ENCODE assay signal across 13 cellular contexts in genomic region chr14:105015905-105016304, GRCh38. TPM values are rescaled to one million over a fixed set of nuclear protein-coding genes. Genes with fewer than 3 reads are reported as not detected.
DNase-seq lines count a peak whose midpoint lies in the region; TF ChIP-seq lines count a peak whose summit lies in the region.
"Had no signal": no experiment of that assay in that cellular context is flagged by ENCODE, and none has a peak within 500 bp of the region (broad histone marks: within the 10 kb centered on the region; RNA-seq: fewer than 3 reads in every experiment).

No MANE protein-coding gene starts in this region.

- H3K4me1 Mint-ChIP-seq in activated naive CD4-positive, alpha-beta T cell treated with anti-CD3 and anti-CD28 coated beads, Interleukin-2, amount 10 ng/mL, durations not matched to agents 7 days and 5 days: peaks cover 66% of the 10 kb centered on the region
- peaks cover 51% of the 10 kb centered on the region for H3K4me1 Mint-ChIP-seq in activated naive CD4-positive, alpha-beta T cell treated with anti-CD3 and anti-CD28 coated beads for 36 hours (ENCODE audit: low read depth)

- H3K27ac Mint-ChIP-seq in activated naive CD4-positive, alpha-beta T cell treated with anti-CD3 and anti-CD28 coated beads, Interleukin-2, amount 10 ng/mL, durations not matched to agents 7 days and 5 days: peak overlapping the region; percentile 83
- H3K27ac Mint-ChIP-seq in activated naive CD4-positive, alpha-beta T cell treated with anti-CD3 and anti-CD28 coated beads for 36 hours: no peak overlapping the region

- H3K27me3 Mint-ChIP-seq in activated naive CD4-positive, alpha-beta T cell treated with anti-CD3 and anti-CD28 coated beads, Interleukin-2, amount 10 ng/mL, durations not matched to agents 7 days and 5 days: no peaks in the 10 kb centered on the region
- no peaks in the 10 kb centered on the region for H3K27me3 Mint-ChIP-seq in activated naive CD4-positive, alpha-beta T cell treated with anti-CD3 and anti-CD28 coated beads for 36 hours (ENCODE audit: low read depth)

- WGBS in suprapubic skin: 56% methylated on average over 6 of the region's 6 CpGs

- peaks cover 95% of the 10 kb centered on the region for H3K36me3 ChIP-seq in OCI-LY7 (ENCODE audit: insufficient read depth, low read length)
- peaks cover 9% of the 10 kb centered on the region for H3K36me3 ChIP-seq in suprapubic skin
- H3K36me3 ChIP-seq: right atrium auricular region had no signal

- H2AFZ ChIP-seq in OCI-LY7 (ENCODE audit: low read length): no peak overlapping the region

- H3K36me3 Mint-ChIP-seq in activated naive CD4-positive, alpha-beta T cell treated with anti-CD3 and anti-CD28 coated beads, Interleukin-2, amount 10 ng/mL, durations not matched to agents 7 days and 5 days: peaks cover 55% of the 10 kb centered on the region
- peaks cover 50% of the 10 kb centered on the region for H3K36me3 Mint-ChIP-seq in activated naive CD4-positive, alpha-beta T cell treated with anti-CD3 and anti-CD28 coated beads for 36 hours (ENCODE audit: low read depth)

- BruUV-seq in OCI-LY7 (replicated peaks; lab: Mats Ljungman, UMichigan): no TSS peak

- peak overlapping the region; percentile 89 for H3K4me2 ChIP-seq in OCI-LY7 (ENCODE audit: low read length)

- no peak for TF ChIP-seq EP300 in suprapubic skin (IDR thresholded peaks at IDR 0.05)

- peaks cover 99% of the 10 kb centered on the region for H3K79me2 ChIP-seq in OCI-LY7 (ENCODE audit: insufficient read depth, low read depth, low read length)

- H3K9me3 ChIP-seq in OCI-LY7 (ENCODE audit: low read length): no peaks in the 10 kb centered on the region
- H3K9me3 ChIP-seq in suprapubic skin: no peaks in the 10 kb centered on the region
- H3K9me3 ChIP-seq: BE2C, right atrium auricular region, upper lobe of left lung had no signal

- CTCF ChIA-PET in activated naive CD4-positive, alpha-beta T cell treated with anti-CD3 and anti-CD28 coated beads, Interleukin-2, amount 10 ng/mL, durations not matched to agents 7 days and 5 days (lab: Charles Lee): interaction anchor here (1.1 kb wide), 1 partner anchor 22 kb away, joined by 3 read pairs; no protein-coding TSS in a partner anchor
- CTCF ChIA-PET in activated naive CD4-positive, alpha-beta T cell treated with anti-CD3 and anti-CD28 coated beads for 36 hours (lab: Charles Lee): interaction anchor here (1.2 kb wide), 1 partner anchor 41 kb away, joined by 3 read pairs; no protein-coding TSS in a partner anchor
- CTCF ChIA-PET in OCI-LY7 (lab: Charles Lee; ENCODE audit: unreplicated experiment): no interaction called here

- TF ChIP-seq CTCF in OCI-LY7 (conservative IDR thresholded peaks at IDR 0.05; ENCODE audit: low read length): no peak
- TF ChIP-seq CTCF in suprapubic skin (IDR thresholded peaks at IDR 0.05): no peak

- H3K4me3 ChIP-seq in OCI-LY7 (ENCODE audit: low read depth, low read length, poor library complexity, severe bottlenecking) (peak overlapping the region; percentile 78), suprapubic skin (no peak overlapping the region)
- H3K4me3 ChIP-seq: right atrium auricular region, upper lobe of left lung had no signal

- no peaks in the 10 kb centered on the region for H3K27me3 ChIP-seq in suprapubic skin
- H3K27me3 ChIP-seq: BE2C, right atrium auricular region, upper lobe of left lung had no signal

- POLR2A ChIA-PET in OCI-LY7 (lab: Charles Lee): interaction anchor here (0.8 kb wide), 1 partner anchor 89 kb away, joined by 3 read pairs; no protein-coding TSS in a partner anchor

- H3K9me3 Mint-ChIP-seq in activated naive CD4-positive, alpha-beta T cell treated with anti-CD3 and anti-CD28 coated beads, Interleukin-2, amount 10 ng/mL, durations not matched to agents 7 days and 5 days: no peaks in the 10 kb centered on the region
- no peaks in the 10 kb centered on the region for H3K9me3 Mint-ChIP-seq in activated naive CD4-positive, alpha-beta T cell treated with anti-CD3 and anti-CD28 coated beads for 36 hours

- peaks cover 73% of the 10 kb centered on the region for H4K20me1 ChIP-seq in OCI-LY7 (ENCODE audit: insufficient read depth, low read length)

- H3K27ac ChIP-seq in OCI-LY7 (ENCODE audit: low read depth, low read length, poor library complexity, severe bottlenecking) (no peak overlapping the region), epithelial cell of prostate (peak overlapping the region; percentile 99), suprapubic skin (peak overlapping the region; percentile 78)
- H3K27ac ChIP-seq: right atrium auricular region, upper lobe of left lung had no signal

- intact Hi-C loops in activated naive CD4-positive, alpha-beta T cell treated with anti-CD3 and anti-CD28 coated beads for 36 hours (cut with micrococcal nuclease): no loop called here
- intact Hi-C loops in OCI-LY7 (cut with micrococcal nuclease; ENCODE audit: unreplicated experiment): no loop called here

- no peaks in the 10 kb centered on the region for H3K9me2 ChIP-seq in OCI-LY7 (ENCODE audit: insufficient read depth, low read length)

- H3K4me3 Mint-ChIP-seq in activated naive CD4-positive, alpha-beta T cell treated with anti-CD3 and anti-CD28 coated beads, Interleukin-2, amount 10 ng/mL, durations not matched to agents 7 days and 5 days: no peak overlapping the region
- H3K4me3 Mint-ChIP-seq in activated naive CD4-positive, alpha-beta T cell treated with anti-CD3 and anti-CD28 coated beads for 36 hours: no peak overlapping the region

- no peak for DNase-seq in activated naive CD4-positive, alpha-beta T cell treated with anti-CD3 and anti-CD28 coated beads, Interleukin-2, amount 10 ng/mL, durations not matched to agents 7 days and 5 days
- no peak for DNase-seq in activated naive CD4-positive, alpha-beta T cell treated with anti-CD3 and anti-CD28 coated beads for 36 hours
- DNase-seq in OCI-LY7 (ENCODE audit: low spot score): no peak
- DNase-seq in epithelial cell of prostate (ENCODE audit: low read depth, low spot score): no peak
- peak in 1 of 2 donors; percentile 47 for DNase-seq in suprapubic skin (ENCODE audit: low spot score in 2 of 2)
- DNase-seq in DMS153 (lab: John Stamatoyannopoulos, UW): no peak
- no peak for DNase-seq in NCI-H2029 (lab: John Stamatoyannopoulos, UW)
- no peak for DNase-seq in stimulated activated CD4-positive, alpha-beta T cell treated with anti-CD3 and anti-CD28 coated beads, Interleukin-12 subunit alpha, Interleukin-12 subunit beta, amount 100 ng/mL, for 4 hours
- DNase-seq: BE2C, midbrain, NCI-H146, upper lobe of left lung had no signal

- H3K4me1 ChIP-seq in OCI-LY7 (ENCODE audit: insufficient read depth, low read length, poor library complexity, severe bottlenecking): peaks cover 67% of the 10 kb centered on the region
- peaks cover 72% of the 10 kb centered on the region for H3K4me1 ChIP-seq in suprapubic skin

- no peak for TF ChIP-seq POLR2A in suprapubic skin (IDR thresholded peaks at IDR 0.05)

RNA-seq across cellular contexts. Expression of gene CDCA4, which starts 5.0 kb away (rescaled TPM):
- total RNA-seq in activated naive CD4-positive, alpha-beta T cell treated with anti-CD3 and anti-CD28 coated beads for 36 hours: 10 to 100 TPM; 59.6 to 60.4 TPM
- 109 and 110 TPM in 2 replicates for total RNA-seq in OCI-LY7 (2014; rRNA removed; shearing (Covaris generic))
- 74.0 and 79.5 TPM in 2 replicates for total RNA-seq in OCI-LY7 (2022)
- 10 to 100 TPM; 27.7 to 38.6 (median 35.8) TPM for total RNA-seq in suprapubic skin

RNA-seq across cellular contexts. Expression of gene CLBA1, which starts 30.3 kb away (rescaled TPM):
- under 1 TPM; 0.40 to 0.43 TPM for total RNA-seq in activated naive CD4-positive, alpha-beta T cell treated with anti-CD3 and anti-CD28 coated beads for 36 hours
- total RNA-seq in OCI-LY7 (2014; rRNA removed; shearing (Covaris generic)): 0.08 and 0.82 TPM in 2 replicates
- total RNA-seq in OCI-LY7 (2022): 1.2 TPM in 1 of 2 replicates, not detected in the other
- 10 to 100 TPM in 2 of 4 donors, 1 to 10 TPM in 2; 6.3 to 10.9 (median 9.1) TPM for total RNA-seq in suprapubic skin

RNA-seq across cellular contexts. Expression of gene AHNAK2, which starts 37.7 kb away (rescaled TPM):
- total RNA-seq in activated naive CD4-positive, alpha-beta T cell treated with anti-CD3 and anti-CD28 coated beads for 36 hours: under 1 TPM; 0.10 TPM
- 0.21 TPM in 1 of 2 replicates, not detected in the other for total RNA-seq in OCI-LY7 (2014; rRNA removed; shearing (Covaris generic))
- 0.09 and 0.61 TPM in 2 replicates for total RNA-seq in OCI-LY7 (2022)
- 100 to 1,000 TPM; 829 to 975 (median 858) TPM for total RNA-seq in suprapubic skin

RNA-seq across cellular contexts. Expression of gene GPR132, which starts 49.3 kb away (rescaled TPM):
- 10 to 100 TPM; 11.3 to 15.3 TPM for total RNA-seq in activated naive CD4-positive, alpha-beta T cell treated with anti-CD3 and anti-CD28 coated beads for 36 hours
- 0.10 and 1.0 TPM in 2 replicates for total RNA-seq in OCI-LY7 (2014; rRNA removed; shearing (Covaris generic))
- total RNA-seq in OCI-LY7 (2022) (1.9 and 3.0 TPM in 2 replicates), suprapubic skin (1 to 10 TPM in 2 of 4 donors, under 1 TPM in 2; 0.95 to 2.7 (median 1.3) TPM)

Comparison
In these comparisons a context has a peak if more than half of its experiments do, and no peak if none do; other contexts are left out.
1. RNA of gene AHNAK2, which starts 37.7 kb away (total RNA-seq): 829 to 975 TPM in suprapubic skin; 0.09 to 0.61 TPM in OCI-LY7 and 0.10 TPM in activated naive CD4-positive, alpha-beta T cell treated with anti-CD3 and anti-CD28 coated beads for 36 hours; every median in the first group is over 100 times any median in the second.